In genomic region chr13:112575295-112575622, GRCh38 we compare ENCODE assay signal across 22 cellular contexts. TPM values are rescaled to one million over a fixed set of nuclear protein-coding genes. Genes with fewer than 3 reads are reported as not detected.
DNase-seq lines count a peak whose midpoint lies in the region; ATAC-seq, FAIRE-seq and TF ChIP-seq lines count a peak whose summit lies in the region.
"Had no signal": no experiment of that assay in that cellular context is flagged by ENCODE, and none has a peak within 500 bp of the region (broad histone marks: within the 10 kb centered on the region; RNA-seq: fewer than 3 reads in every experiment).

No MANE protein-coding gene starts in this region.

- no peak overlapping the region for H3K4me2 ChIP-seq in HepG2 (ENCODE audit: low read depth, low read length)

- WGBS in HepG2 (ENCODE audit: low lambda C conversion rate): 95% methylated on average over 2 of the region's 2 CpGs
- 23% methylated on average over 2 of the region's 2 CpGs for WGBS in right lobe of liver (ENCODE audit: insufficient coverage, low coverage, low lambda C conversion rate, missing lambda C conversion rate)

- CTCF ChIA-PET in HepG2 (lab: Yijun Ruan, JAX; ENCODE audit: low intra/inter-chr PET ratio, low total read pairs): no interaction called here

- no peaks in the 10 kb centered on the region for H3K27me3 ChIP-seq in HepG2 (ENCODE audit: control insufficient read depth in 1 of 2, insufficient read depth in 2 of 2, low read length in 2 of 2)
- no peaks in the 10 kb centered on the region for H3K27me3 ChIP-seq in right lobe of liver
- H3K27me3 ChIP-seq in ascending aorta: no peaks in the 10 kb centered on the region
- no peaks in the 10 kb centered on the region for H3K27me3 ChIP-seq in colonic mucosa

- POLR2A ChIA-PET in HepG2 (lab: Yijun Ruan, JAX): no interaction called here

- H3K4me3 ChIP-seq in HepG2 (replicated peaks in 1 of 3; ENCODE audit: insufficient read depth in 1 of 3, low read depth in 2 of 3, low read length in 3 of 3): no peak overlapping the region
- no peak overlapping the region for H3K4me3 ChIP-seq in right lobe of liver
- peak overlapping the region in 1 of 2 donors; percentile 7 for H3K4me3 ChIP-seq in ascending aorta
- H3K4me3 ChIP-seq in kidney (ENCODE audit: low read length in 2 of 2): no peak overlapping the region
- no peak overlapping the region for H3K4me3 ChIP-seq in colonic mucosa
- H3K4me3 ChIP-seq: skin epidermis had no signal

- TF ChIP-seq EP300 in HepG2 (IDR thresholded peaks at IDR 0.05; ENCODE audit: low read depth in 2 of 2, low read length in 2 of 2): no peak
- TF ChIP-seq EP300 in HepG2 (CRISPR knock-in tag; IDR thresholded peaks at IDR 0.05; ENCODE audit: borderline replicate concordance): no peak

- H3K27ac ChIP-seq in HepG2 (ENCODE audit: extremely low read length, insufficient read depth, low read length) (no peak overlapping the region), right lobe of liver (no peak overlapping the region), ascending aorta (peak overlapping the region; percentile 15 to 56), kidney (ENCODE audit: low read depth in 2 of 2, low read length in 2 of 2) (peak overlapping the region; percentile 1 to 18), colonic mucosa (no peak overlapping the region)
- H3K27ac ChIP-seq: parathyroid adenoma had no signal

- ATAC-seq in HepG2 (no peak), right lobe of liver (no peak), GM18861 (IDR thresholded peaks at IDR 0.05; ENCODE audit: unreplicated experiment) (no peak)
- ATAC-seq: PC-3; stimulated activated memory B cell treated with anti-CD40 and anti-IgM and Interleukin-4, amounts not matched to agents 10 μg/mL and 1 μg/mL and 100 μg/mL, for 72 hours had no signal

- H3K4me1 ChIP-seq in HepG2 (ENCODE audit: insufficient read depth, low read length) (peaks cover 20% of the 10 kb centered on the region), right lobe of liver (peaks cover 0 to 38% (median 18%) of the 10 kb centered on the region in 4 donors), ascending aorta (peaks cover 0 to 10% of the 10 kb centered on the region in 2 donors), kidney (ENCODE audit: control insufficient read depth in 1 of 2, insufficient read depth in 1 of 2, low read depth in 1 of 2, low read length in 2 of 2) (peaks cover 24 to 28% of the 10 kb centered on the region in 2 donors), colonic mucosa (no peaks in the 10 kb centered on the region)
- H3K4me1 ChIP-seq: parathyroid adenoma had no signal

- intact Hi-C loops in HepG2 (cut with micrococcal nuclease; ENCODE audit: unreplicated experiment): no loop called here
- intact Hi-C loops in right lobe of liver (cut with DNase I): no loop called here
- intact Hi-C loops in ascending aorta (cut with DNase I): no loop called here
- intact Hi-C loops in kidney (cut with DNase I): no loop called here
- intact Hi-C loops in colonic mucosa (cut with DNase I): no loop called here

- H2AFZ ChIP-seq in HepG2 (ENCODE audit: low read length): no peak overlapping the region
- H2AFZ ChIP-seq: parathyroid adenoma had no signal

- FAIRE-seq in HepG2 (lab: Jason Lieb, UNC) (peak; percentile 8), kidney (lab: Jason Lieb, UNC) (no peak)
- FAIRE-seq: islet of Langerhans had no signal

- H3K36me3 ChIP-seq in HepG2 (replicated peaks in 1 of 2; ENCODE audit: control insufficient read depth in 1 of 2, insufficient read depth in 2 of 2, low read length in 2 of 2) (no peaks in the 10 kb centered on the region; a peak in 1 of 5 replicates), right lobe of liver (no peaks in the 10 kb centered on the region), ascending aorta (no peaks in the 10 kb centered on the region), kidney (ENCODE audit: control insufficient read depth in 1 of 2, insufficient read depth in 2 of 2, low read length in 2 of 2) (no peaks in the 10 kb centered on the region), colonic mucosa (no peaks in the 10 kb centered on the region)

- TF ChIP-seq CTCF in HepG2 (CRISPR knock-in tag; IDR thresholded peaks at IDR 0.05) (no peak), right lobe of liver (IDR thresholded peaks at IDR 0.05) (no peak), ascending aorta (IDR thresholded peaks at IDR 0.05) (no peak), kidney (IDR thresholded peaks at IDR 0.05; ENCODE audit: borderline replicate concordance, extremely low read depth, insufficient read depth) (no peak), colonic mucosa (IDR thresholded peaks at IDR 0.05) (no peak)

- H3K9ac ChIP-seq in HepG2 (ENCODE audit: insufficient read depth, low read depth, low read length) (no peak overlapping the region), kidney (ENCODE audit: low read length in 2 of 2) (no peak overlapping the region), colonic mucosa (ENCODE audit: low read depth in 2 of 2, low read length in 2 of 2) (no peak overlapping the region)
- H3K9ac ChIP-seq: parathyroid adenoma had no signal

- H4K20me1 ChIP-seq in HepG2 (ENCODE audit: insufficient read depth, low read length): no peaks in the 10 kb centered on the region; the same call in 1 of the 2 replicates

- DNase-seq in HepG2 (ENCODE audit: low spot score) (no peak), right lobe of liver (no peak), ascending aorta (ENCODE audit: low spot score in 2 of 2) (no peak), kidney (no peak), NCI-H2171 (lab: John Stamatoyannopoulos, UW) (no peak), colonic mucosa (no peak)
- DNase-seq in stimulated activated CD4-positive, alpha-beta T cell treated with anti-CD3 and anti-CD28 coated beads, Interleukin-4, amount 100 ng/mL, for 24 hours: no peak
- DNase-seq: ACHN; activated CD4-positive, alpha-beta T cell treated with anti-CD3 and anti-CD28 coated beads, Interleukin-2, amount 50 U/mL, for 48 hours; amniotic stem cell; Calu3; GF-D8; head of caudate nucleus; midbrain; NCI-H187; NCI-H510A treated with DMSO at 0.1 percent for 48 hours; PC-3 had no signal

- no peak for TF ChIP-seq POLR2A in HepG2 (IDR thresholded peaks at IDR 0.05; ENCODE audit: insufficient read depth in 1 of 2, low read depth in 2 of 2, low read length in 2 of 2)
- no peak for TF ChIP-seq POLR2A in right lobe of liver (IDR thresholded peaks at IDR 0.05)

- in situ Hi-C loops in HepG2 (cut with HindIII; ENCODE audit: extremely low pct_ligation_motif_present, low pct_unique_long_range_greater_than_20kb): no loop called here

- no peak for TF ChIP-seq RAD21 in HepG2 (CRISPR knock-in tag; IDR thresholded peaks at IDR 0.05)

- no TSS peak for BruUV-seq in HepG2 (replicated peaks; lab: Mats Ljungman, UMichigan)

- H3K9me3 ChIP-seq in HepG2 (ENCODE audit: low read length) (no peaks in the 10 kb centered on the region), right lobe of liver (no peaks in the 10 kb centered on the region), ascending aorta (no peaks in the 10 kb centered on the region), kidney (ENCODE audit: control insufficient read depth in 1 of 2, low read length in 2 of 2) (no peaks in the 10 kb centered on the region), colonic mucosa (no peaks in the 10 kb centered on the region)

- H3K79me2 ChIP-seq in HepG2 (ENCODE audit: insufficient read depth, low read length): peaks cover 75% of the 10 kb centered on the region

TF ChIP-seq in HepG2, 621 proteins besides CTCF, POLR2A, EP300 and RAD21 (continues in another document):
- TF ChIP-seq ETV5 (CRISPR knock-in tag; IDR thresholded peaks at IDR 0.05; ENCODE audit: borderline replicate concordance) (no peak), TCF12 (IDR thresholded peaks at IDR 0.05) (no peak), TCF12 (CRISPR knock-in tag; IDR thresholded peaks at IDR 0.05) (no peak), ZNF362 (CRISPR knock-in tag; IDR thresholded peaks at IDR 0.05; ENCODE audit: borderline replicate concordance) (no peak), ZKSCAN8 (CRISPR knock-in tag; IDR thresholded peaks at IDR 0.05; ENCODE audit: borderline replicate concordance) (no peak)

RNA-seq across cellular contexts. Expression of gene TUBGCP3, which starts 12.7 kb away (rescaled TPM):
- total RNA-seq in HepG2 (2016; rRNA removed; fragmentation: Illumina TruSeq; extraction: Trizol): 15.5 and 18.4 TPM in 2 replicates
- 26.3 and 26.8 TPM in 2 replicates for total RNA-seq in HepG2 (2016; cell fraction: cytosol; rRNA removed; fragmentation: Illumina TruSeq; extraction: Trizol; ENCODE audit: low read depth)
- 16.3 and 16.7 TPM in 2 replicates for total RNA-seq in HepG2 (2016; cell fraction: insoluble cytoplasmic fraction; rRNA removed; fragmentation: Illumina TruSeq; extraction: Trizol)
- 20.4 and 21.8 TPM in 2 replicates for total RNA-seq in HepG2 (2016; cell fraction: membrane; rRNA removed; fragmentation: Illumina TruSeq; extraction: Trizol)
- 29.7 and 32.9 TPM in 2 replicates for total RNA-seq in HepG2 (2016; cell fraction: nucleus; rRNA removed; fragmentation: Illumina TruSeq; extraction: Trizol)
- 12.6 and 13.3 TPM in 2 replicates for polyA plus RNA-seq in HepG2 (2011; rRNA removed)
- 13.0 and 16.2 TPM in 2 replicates for polyA plus RNA-seq in HepG2 (2011; cell fraction: cytosol; rRNA removed)
- 37.9 and 38.9 TPM in 2 replicates for polyA plus RNA-seq in HepG2 (2011; cell fraction: nucleus; rRNA removed)
- 12.7 and 13.6 TPM in 2 replicates for polyA plus RNA-seq in HepG2 (2012)
- polyA plus RNA-seq in HepG2 (2016; cell fraction: cytosol; fragmentation: Illumina TruSeq; extraction: Trizol; ENCODE audit: low read depth): 1.8 and 2.2 TPM in 2 replicates
- 17.9 and 19.3 TPM in 2 replicates for polyA plus RNA-seq in HepG2 (2016; cell fraction: insoluble cytoplasmic fraction; fragmentation: Illumina TruSeq; extraction: Trizol; ENCODE audit: low read depth)
- polyA plus RNA-seq in HepG2 (2016; cell fraction: membrane; fragmentation: Illumina TruSeq; extraction: Trizol; ENCODE audit: low read depth): 5.5 TPM in 2 replicates
- 27.6 and 28.8 TPM in 2 replicates for polyA plus RNA-seq in HepG2 (2016; cell fraction: nucleus; fragmentation: Illumina TruSeq; extraction: Trizol; ENCODE audit: insufficient read depth, low read depth)
- polyA minus RNA-seq in HepG2 (2011; rRNA and poly(A)+ RNA removed; ENCODE audit: low replicate concordance): 31.5 and 65.3 TPM in 2 replicates
- 9.6 and 11.7 TPM in 2 replicates for polyA minus RNA-seq in HepG2 (2011; cell fraction: cytosol; rRNA and poly(A)+ RNA removed)
- polyA minus RNA-seq in HepG2 (2011; cell fraction: nucleus; rRNA and poly(A)+ RNA removed): 67.3 and 70.4 TPM in 2 replicates
- 10 to 100 TPM; 13.0 to 20.0 (median 17.6) TPM for total RNA-seq in right lobe of liver
- 22.4 TPM for total RNA-seq in ascending aorta
- 33.2 TPM for total RNA-seq in kidney
- 9.1 TPM for polyA plus RNA-seq in kidney (ENCODE audit: insufficient read depth, low read depth, low replicate concordance)
- 10 to 100 TPM; 24.9 to 39.4 TPM for total RNA-seq in colonic mucosa

Comparison
In these comparisons a context has a peak if more than half of its experiments do, and no peak if none do; other contexts are left out.
1. H3K27ac ChIP-seq: peak in ascending aorta (2 of 2) and kidney (2 of 2); none in HepG2 (single experiment), right lobe of liver (0 of 3) and colonic mucosa (single experiment).